Comparison of ENCODE assay signal across 11 cellular contexts in the genomic region with DNA sequence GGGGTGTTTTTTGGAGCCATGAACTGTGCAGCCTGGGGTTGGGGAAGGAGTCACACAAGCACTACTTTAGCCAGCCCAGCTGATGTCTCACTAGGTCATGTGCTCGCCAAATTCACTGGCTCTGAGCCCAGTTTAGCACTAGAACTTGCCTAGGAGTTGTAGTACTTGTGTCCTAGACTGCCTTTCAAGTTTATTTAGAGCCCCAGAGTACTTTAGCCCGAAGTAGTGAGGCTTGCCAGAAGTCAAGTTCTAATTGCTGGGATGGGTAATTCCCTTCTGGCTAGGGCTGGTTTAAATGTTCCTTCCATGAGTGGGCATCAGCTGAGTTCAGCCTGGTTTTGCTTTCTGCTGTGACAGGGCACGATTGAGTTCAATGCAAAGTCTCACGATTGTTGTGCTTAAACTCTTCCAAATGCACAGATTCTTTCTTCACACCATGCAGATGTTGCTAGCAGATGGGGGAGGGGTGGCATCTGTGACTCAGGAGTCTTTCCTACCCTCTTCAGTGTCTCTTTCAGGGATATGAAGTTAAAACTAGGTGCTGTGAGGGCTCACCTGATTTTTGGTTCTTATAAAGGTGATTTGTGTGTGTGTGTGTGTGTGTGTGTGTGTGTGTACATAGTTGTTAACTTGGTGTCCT.
DNase-seq lines count a peak whose midpoint lies in the region; ATAC-seq, FAIRE-seq and TF ChIP-seq lines count a peak whose summit lies in the region.
"Had no signal": no experiment of that assay in that cellular context is flagged by ENCODE, and none has a peak within 500 bp of the region (broad histone marks: within the 10 kb centered on the region; RNA-seq: fewer than 3 reads in every experiment).

No MANE protein-coding gene starts in this region.

- DNase-seq in AG10803 (ENCODE audit: low read depth) = peak; percentile 95
- peak; percentile 32 for DNase-seq in PC-3
- peak; percentile 88 for DNase-seq in fibroblast of peridontal ligament (ENCODE audit: extremely low read depth)
- DNase-seq in pancreas = peak in 3 of 6 donors; percentile 20 to 57 (median 41)
- no peak for DNase-seq in effector CD8-positive, alpha-beta T cell (lab: John Stamatoyannopoulos, UW)
- DNase-seq in activated CD8-positive, alpha-beta memory T cell treated with anti-CD3 and anti-CD28 coated beads, Interleukin-2, amount 50 U/mL, for 48 hours = no peak
- no peak for DNase-seq in D721Med (ENCODE audit: insufficient read length, low spot score)
- no peak for DNase-seq in T1000 (lab: John Stamatoyannopoulos, UW)
- DNase-seq: Calu3, occipital lobe had no signal

- POLR2A ChIA-PET in PC-3 (lab: Charles Lee; ENCODE audit: unreplicated experiment) = no interaction called here

- H3K9me2 ChIP-seq in PC-3 (replicated peaks; ENCODE audit: low read length) = no peaks in the 10 kb centered on the region

- H3K4me3 ChIP-seq in AG10803 (ENCODE audit: low read length) (peak overlapping the region; percentile 4), PC-3 (ENCODE audit: low read length) (no peak overlapping the region), pancreas (no peak overlapping the region)

- no peak overlapping the region for H3K4me2 ChIP-seq in PC-3 (ENCODE audit: low read length)

- H3K4me1 ChIP-seq in PC-3 (ENCODE audit: insufficient read depth, low read length) = no peaks in the 10 kb centered on the region
- H3K4me1 ChIP-seq in pancreas = no peaks in the 10 kb centered on the region

- H3K27ac ChIP-seq in PC-3 (ENCODE audit: low read length) (no peak overlapping the region), pancreas (no peak overlapping the region)

- H3K9me3 ChIP-seq in PC-3 (ENCODE audit: low read length) = no peaks in the 10 kb centered on the region
- H3K9me3 ChIP-seq in pancreas = no peaks in the 10 kb centered on the region

- no peaks in the 10 kb centered on the region for H4K20me1 ChIP-seq in PC-3 (ENCODE audit: low read length)

- H3K36me3 ChIP-seq in PC-3 (ENCODE audit: low read depth, low read length) (no peaks in the 10 kb centered on the region), pancreas (no peaks in the 10 kb centered on the region)

- no peak overlapping the region for H3K9ac ChIP-seq in PC-3 (ENCODE audit: low read length)

- BruUV-seq in PC-3 (replicated peaks; lab: Mats Ljungman, UMichigan) = no TSS peak

- H3K27me3 ChIP-seq in PC-3 (ENCODE audit: low read length) (no peaks in the 10 kb centered on the region), pancreas (no peaks in the 10 kb centered on the region)

- TF ChIP-seq CTCF in AG10803 (conservative IDR thresholded peaks at IDR 0.05; ENCODE audit: low read length) (no peak), PC-3 (conservative IDR thresholded peaks at IDR 0.05; ENCODE audit: low read depth, low read length) (no peak), pancreas (IDR thresholded peaks at IDR 0.05) (no peak), D721Med (IDR thresholded peaks at IDR 0.05; ENCODE audit: insufficient read depth, missing control alignments) (no peak)

- no peak overlapping the region for H2AFZ ChIP-seq in PC-3 (ENCODE audit: low read length)

- no peaks in the 10 kb centered on the region for H3K79me2 ChIP-seq in PC-3 (ENCODE audit: low read length)

- H3F3A ChIP-seq in PC-3 (ENCODE audit: low read length, unreplicated experiment) = no peaks in the 10 kb centered on the region

- 35 to 48% methylated on average over 4 of the region's 4 CpGs for WGBS in pancreas, 2 donors

- CTCF ChIA-PET in PC-3 (lab: Charles Lee) = no interaction called here

- FAIRE-seq in pancreas (lab: Jason Lieb, UNC) = no peak
- FAIRE-seq in D721Med (lab: Jason Lieb, UNC) = no peak
- FAIRE-seq: endometrium had no signal

- no peak; the same call in 1 of the 2 replicates for ATAC-seq in PC-3
- peak in 3 of 4 donors; percentile 67 to 91 (median 90) for ATAC-seq in pancreas

- intact Hi-C loops in PC-3 (cut with micrococcal nuclease) (no loop called here), pancreas (cut with DNase I) (no loop called here)

Comparison
In these comparisons a context has a peak if more than half of its experiments do, and no peak if none do; other contexts are left out.
1. DNase-seq: peak in AG10803 (single experiment), PC-3 (single experiment) and fibroblast of peridontal ligament (single experiment); none in effector CD8-positive, alpha-beta T cell (single experiment), activated CD8-positive, alpha-beta memory T cell treated with anti-CD3 and anti-CD28 coated beads, Interleukin-2, amount 50 U/mL, for 48 hours (single experiment), D721Med (single experiment) and T1000 (single experiment).